ENCODE assay signal across 8 cellular contexts in genomic region chr12:51371295-51371953, GRCh38. TPM values are rescaled to one million over a fixed set of nuclear protein-coding genes. Genes with fewer than 3 reads are reported as not detected.
A peak's percentile ranks its signal among the peaks of the same experiment; 100 is the strongest.
DNase-seq lines count a peak whose midpoint lies in the region; ATAC-seq and TF ChIP-seq lines count a peak whose summit lies in the region.

No MANE protein-coding gene starts in this region.

- intact Hi-C loops in Caco-2 (cut with micrococcal nuclease; ENCODE audit: unreplicated experiment) = no loop called here

- peaks cover 96% of the 10 kb centered on the region for H3K36me3 Mint-ChIP-seq in Caco-2 (ENCODE audit: insufficient read depth, unreplicated experiment)

- H3K27me3 Mint-ChIP-seq in Caco-2 (ENCODE audit: insufficient read depth, unreplicated experiment) = no peaks in the 10 kb centered on the region

- peak; percentile 59 to 64 for DNase-seq in Caco-2
- peak; percentile 53 for DNase-seq in NB4 (ENCODE audit: low read depth)
- peak; percentile 71 for DNase-seq in brain pericyte (ENCODE audit: low read depth, low spot score)
- peak; percentile 36 for DNase-seq in thoracic aorta (ENCODE audit: low spot score)
- no peak for DNase-seq in NCI-H2081 treated with DMSO at 0.1 percent for 48 hours (lab: John Stamatoyannopoulos, UW)
- no peak for DNase-seq in activated gamma-delta T cell treated with Interleukin-2 at 50 U/mL for 16 hours

- H3K27me3 ChIP-seq in Caco-2 (replicated peaks; ENCODE audit: control insufficient read depth, insufficient read depth, low read length) (no peaks in the 10 kb centered on the region), layer of hippocampus (ENCODE audit: control insufficient read depth, insufficient read depth, low read length) (no peaks in the 10 kb centered on the region), thoracic aorta (replicated peaks; ENCODE audit: insufficient read depth) (no peaks in the 10 kb centered on the region)

- ATAC-seq in thoracic aorta (ENCODE audit: insufficient number of reproducible peaks, low FRiP score, low read depth) = peak; percentile 82
- no peak for ATAC-seq in GM21447 (IDR thresholded peaks at IDR 0.05; ENCODE audit: unreplicated experiment)

- no peaks in the 10 kb centered on the region for H3K9me3 ChIP-seq in Caco-2
- H3K9me3 ChIP-seq in thoracic aorta = no peaks in the 10 kb centered on the region

- H3K4me1 ChIP-seq in Caco-2 (peaks cover 19% of the 10 kb centered on the region), thoracic aorta (ENCODE audit: control insufficient read depth in 1 of 2, low read depth in 2 of 2) (peaks cover 0 to 20% of the 10 kb centered on the region in 2 donors)

- H3K27ac ChIP-seq in layer of hippocampus (ENCODE audit: low read depth, low read length) = peak overlapping the region; percentile 65
- H3K27ac ChIP-seq in thoracic aorta = peak overlapping the region; percentile 29 to 73

- H3K4me3 ChIP-seq in Caco-2 (ENCODE audit: low read depth, low read length) = no peak overlapping the region
- no peak overlapping the region for H3K4me3 ChIP-seq in NB4 (ENCODE audit: low read depth, low read length)
- H3K4me3 ChIP-seq in thoracic aorta = peak overlapping the region; percentile 30

- no peaks in the 10 kb centered on the region for H3K9me3 Mint-ChIP-seq in Caco-2 (ENCODE audit: unreplicated experiment)

- peak overlapping the region; percentile 82 for H3K27ac Mint-ChIP-seq in Caco-2 (ENCODE audit: unreplicated experiment)

- BruUV-seq in Caco-2 (replicated peaks; lab: Mats Ljungman, UMichigan) = no TSS peak

- POLR2A ChIA-PET in Caco-2 (lab: Charles Lee) = interaction anchor here (0.6 to 1.6 kb wide), 3 partner anchors 20 to 518 kb away, joined by 3 to 6 read pairs (median 6); partner anchors contain the start of gene GALNT6

- H3K4me1 Mint-ChIP-seq in Caco-2 (ENCODE audit: low read depth, unreplicated experiment) = peaks cover 16% of the 10 kb centered on the region

- H3K36me3 ChIP-seq in Caco-2 (ENCODE audit: control insufficient read depth, insufficient read depth, low read length) = peaks cover 2% of the 10 kb centered on the region
- H3K36me3 ChIP-seq in thoracic aorta = no peaks in the 10 kb centered on the region

- no peak for TF ChIP-seq POLR2A in NB4 (IDR thresholded peaks at IDR 0.05; ENCODE audit: extremely low read depth, insufficient read length)

- CTCF ChIA-PET in Caco-2 (lab: Charles Lee) = interaction anchor here (0.7 to 1.7 kb wide), 4 partner anchors 19 to 292 kb away, joined by 3 to 7 read pairs (median 4); no protein-coding TSS in a partner anchor

- no peak for TF ChIP-seq CTCF in Caco-2 (IDR thresholded peaks at IDR 0.05; ENCODE audit: insufficient read depth in 1 of 2, low read depth in 1 of 2, low read length in 1 of 2, severe bottlenecking in 1 of 2, unreplicated experiment in 1 of 2)
- TF ChIP-seq CTCF in NB4 (IDR thresholded peaks at IDR 0.05; ENCODE audit: low read depth, low read length) = no peak
- no peak for TF ChIP-seq CTCF in thoracic aorta (IDR thresholded peaks at IDR 0.05)

- peak overlapping the region; percentile 15 for H3K4me3 Mint-ChIP-seq in Caco-2 (ENCODE audit: unreplicated experiment)

RNA-seq across cellular contexts. Expression of gene GALNT6, which starts 19.8 kb away (rescaled TPM):
- total RNA-seq in Caco-2 (2022) (170 and 190 TPM in 2 replicates), thoracic aorta (10 to 100 TPM in 1 of 2 donors, 1 to 10 TPM in 1; 9.9 to 11.5 TPM)

RNA-seq across cellular contexts. Expression of gene CELA1, which starts 24.9 kb away (rescaled TPM):
- total RNA-seq in Caco-2 (2022) (not detected in 2 replicates), thoracic aorta (not detected)

RNA-seq across cellular contexts. Expression of gene BIN2, which starts 47.5 kb away (rescaled TPM):
- 0.16 and 0.18 TPM in 2 replicates for total RNA-seq in Caco-2 (2022)
- total RNA-seq in thoracic aorta = 10 to 100 TPM in 1 of 2 donors, 1 to 10 TPM in 1; 4.6 to 11.9 TPM

RNA-seq across cellular contexts. Expression of gene SLC4A8, which starts 53.2 kb away (rescaled TPM):
- 62.7 and 67.0 TPM in 2 replicates for total RNA-seq in Caco-2 (2022)
- total RNA-seq in thoracic aorta = 1 to 10 TPM; 2.8 to 7.1 TPM

Comparison
In these comparisons a context has a peak if more than half of its experiments do, and no peak if none do; other contexts are left out.
1. DNase-seq: peak in Caco-2 (2 of 2), NB4 (single experiment), brain pericyte (single experiment) and thoracic aorta (single experiment); none in NCI-H2081 treated with DMSO at 0.1 percent for 48 hours (single experiment) and activated gamma-delta T cell treated with Interleukin-2 at 50 U/mL for 16 hours (single experiment).
2. RNA of gene GALNT6, which starts 19.8 kb away (total RNA-seq): 170 to 190 TPM in Caco-2; 9.9 to 11.5 TPM in thoracic aorta; every median in the first group is over 10 times any median in the second.